Comparison of ENCODE assay signal across 22 cellular contexts in genomic region chr5:31449175-31449574, GRCh38.
DNase-seq lines count a peak whose midpoint lies in the region; ATAC-seq, FAIRE-seq and TF ChIP-seq lines count a peak whose summit lies in the region.
"Had no signal": no experiment of that assay in that cellular context is flagged by ENCODE, and none has a peak within 500 bp of the region (broad histone marks: within the 10 kb centered on the region; RNA-seq: fewer than 3 reads in every experiment).

No MANE protein-coding gene starts in this region.

- DNase-seq in ELR (ENCODE audit: low read depth) (peak; percentile 13), SK-N-SH (no peak), fibroblast of gingiva (ENCODE audit: low read depth) (peak; percentile 36), urothelium cell line (ENCODE audit: low spot score) (peak; percentile 9), NCI-H345 (lab: John Stamatoyannopoulos, UW) (no peak)
- DNase-seq: activated CD4-positive, alpha-beta T cell treated with anti-CD3 and anti-CD28 coated beads for 36 hours; activated T-cell treated with anti-CD3 and anti-CD28 coated beads, Interleukin-2, amount 50 U/mL, for 24 hours; Caco-2; DND-41; NCI-H524 treated with DMSO at 0.1 percent for 48 hours; NK-92 treated with Interleukin-12 subunit alpha and Interleukin-12 subunit beta, amount 100 ng/mL, for 24 hours; posterior cingulate gyrus; SIG-M5; stomach; T-cell had no signal

- TF ChIP-seq CTCF in SK-N-SH (IDR thresholded peaks at IDR 0.05): no peak

- POLR2A ChIA-PET in SK-N-SH (lab: Yijun Ruan, JAX): no interaction called here

- 0 out of 4 replicates have a peak, but pooled peaks of 1 of the 2 experiments have one; percentile 53 for TF ChIP-seq EP300 in SK-N-SH (IDR thresholded peaks at IDR 0.05; ENCODE audit: borderline replicate concordance in 1 of 2, low read depth in 1 of 2, low read length in 1 of 2)

- no peak overlapping the region for H3K9ac ChIP-seq in SK-N-SH
- H3K9ac ChIP-seq: BLaER1 treated with 17β-estradiol and CSF1 and Interleukin-3, amounts not matched to agents 10 nM and 100 nM had no signal

- H3K27me3 ChIP-seq in SK-N-SH (ENCODE audit: insufficient read depth): no peaks in the 10 kb centered on the region
- H3K27me3 ChIP-seq: adrenal gland; BLaER1 treated with 17β-estradiol and CSF1 and Interleukin-3, amounts not matched to agents 10 nM and 100 nM; stomach; tibial nerve had no signal

- 0 out of 4 replicates have a peak, but pooled peaks cover 0 to 5% of the 10 kb centered on the region in 2 experiments for H3K4me1 ChIP-seq in SK-N-SH (ENCODE audit: control insufficient read depth in 1 of 2, insufficient read depth in 2 of 2, low read depth in 1 of 2, low read length in 1 of 2)
- H3K4me1 ChIP-seq: Caco-2, stomach, tibial nerve had no signal

- H3K9me2 ChIP-seq in SK-N-SH: no peaks in the 10 kb centered on the region

- peak overlapping the region in 1 of 2 experiments; percentile 15; a peak in 1 of 4 replicates for H3K27ac ChIP-seq in SK-N-SH (ENCODE audit: low read depth in 2 of 2, low read length in 1 of 2)
- H3K27ac ChIP-seq: adrenal gland; BLaER1 treated with 17β-estradiol and CSF1 and Interleukin-3, amounts not matched to agents 10 nM and 100 nM; stomach; tibial nerve had no signal

- no peak overlapping the region for H3K4me3 ChIP-seq in SK-N-SH (ENCODE audit: low read depth in 2 of 2, low read length in 1 of 2)
- H3K4me3 ChIP-seq: adrenal gland; BLaER1 treated with 17β-estradiol and CSF1 and Interleukin-3, amounts not matched to agents 10 nM and 100 nM; stomach; tibial nerve had no signal

- CTCF ChIA-PET in SK-N-SH (lab: Yijun Ruan, JAX): no interaction called here

- H3K79me2 ChIP-seq in SK-N-SH (ENCODE audit: insufficient read depth): no peaks in the 10 kb centered on the region; the same call in 1 of the 2 replicates

- ATAC-seq in HG03460 (IDR thresholded peaks at IDR 0.05; ENCODE audit: unreplicated experiment) (no peak), GM18861 (IDR thresholded peaks at IDR 0.05; ENCODE audit: unreplicated experiment) (no peak)
- ATAC-seq: activated CD4-positive, alpha-beta T cell treated with anti-CD3 and anti-CD28 coated beads for 36 hours; sciatic nerve; T-cell had no signal

- H3F3A ChIP-seq in SK-N-SH (replicated peaks; ENCODE audit: insufficient read depth): peaks cover 13% of the 10 kb centered on the region

- H4K20me1 ChIP-seq in SK-N-SH (ENCODE audit: insufficient read depth): no peaks in the 10 kb centered on the region
- H4K20me1 ChIP-seq: BLaER1 treated with 17β-estradiol and CSF1 and Interleukin-3, amounts not matched to agents 10 nM and 100 nM had no signal

- H3K9me3 ChIP-seq in SK-N-SH: no peaks in the 10 kb centered on the region
- H3K9me3 ChIP-seq: adrenal gland, Caco-2, stomach, tibial nerve had no signal

- H3K36me3 ChIP-seq in SK-N-SH (replicated peaks in 1 of 2; ENCODE audit: control insufficient read depth in 1 of 2, insufficient read depth in 2 of 2, low read length in 1 of 2): peaks cover 34 to 61% of the 10 kb centered on the region in 2 experiments

- no peak for FAIRE-seq in urothelium cell line (lab: Jason Lieb, UNC)
- FAIRE-seq: TTC549 had no signal

- 54% methylated on average over 7 of the region's 7 CpGs for WGBS in SK-N-SH (ENCODE audit: low lambda C conversion rate)

- H2AFZ ChIP-seq in SK-N-SH (ENCODE audit: low read depth): no peak overlapping the region

- no peak overlapping the region for H3K4me2 ChIP-seq in SK-N-SH

- TF ChIP-seq RAD21 in SK-N-SH (IDR thresholded peaks at IDR 0.05; ENCODE audit: low read length): no peak

TF ChIP-seq in SK-N-SH, 30 proteins besides CTCF, POLR2A, EP300 and RAD21 (continues in another document):
- TF ChIP-seq ZBTB33 (IDR thresholded peaks at IDR 0.05; ENCODE audit: borderline replicate concordance, low read depth): no peak
- no peak for TF ChIP-seq POLR2AphosphoS5 (IDR thresholded peaks at IDR 0.05; ENCODE audit: low read depth, low read length)
- TF ChIP-seq PBX3 (IDR thresholded peaks at IDR 0.05): peak; percentile 27; the same call in 1 of the 2 replicates
- no peak for TF ChIP-seq IRF3 (IDR thresholded peaks at IDR 0.05; ENCODE audit: low read depth, low read length)
- TF ChIP-seq GABPA (IDR thresholded peaks at IDR 0.05; ENCODE audit: low read depth): no peak
- TF ChIP-seq SMC3 (IDR thresholded peaks at IDR 0.05; ENCODE audit: low read depth, low read length): no peak
- peak; percentile 74; the same call in 1 of the 2 replicates for TF ChIP-seq FOSL2 (IDR thresholded peaks at IDR 0.05; ENCODE audit: borderline replicate concordance, low read depth)
- TF ChIP-seq ELF1 (IDR thresholded peaks at IDR 0.05): no peak
- no peak for TF ChIP-seq REST (IDR thresholded peaks at IDR 0.05; ENCODE audit: low read depth, low read length)
- TF ChIP-seq USF1 (IDR thresholded peaks at IDR 0.05; ENCODE audit: borderline replicate concordance, low read depth): no peak
- no peak for TF ChIP-seq RXRA (IDR thresholded peaks at IDR 0.05; ENCODE audit: borderline replicate concordance, low read depth)
- TF ChIP-seq FOXM1 (IDR thresholded peaks at IDR 0.05; ENCODE audit: low read depth): 0 out of 2 replicates have a peak, but pooled peaks have one; percentile 11
- no peak for TF ChIP-seq RFX5 (IDR thresholded peaks at IDR 0.05; ENCODE audit: low read length)
- TF ChIP-seq GATA2 (CRISPR knock-in tag; IDR thresholded peaks at IDR 0.05): no peak
- TF ChIP-seq TCF12 (IDR thresholded peaks at IDR 0.05): peak; percentile 45
- no peak for TF ChIP-seq NRF1 (IDR thresholded peaks at IDR 0.05; ENCODE audit: low read depth, low read length)

Comparison
In these comparisons a context has a peak if more than half of its experiments do, and no peak if none do; other contexts are left out.
1. DNase-seq: peak in ELR (single experiment), fibroblast of gingiva (single experiment) and urothelium cell line (single experiment); none in SK-N-SH (single experiment) and NCI-H345 (single experiment).